Comparison of ENCODE assay signal across 12 cellular contexts in genomic region chrX:134375691-134376090, GRCh38. TPM values are rescaled to one million over a fixed set of nuclear protein-coding genes. Genes with fewer than 3 reads are reported as not detected.
A peak's percentile ranks its signal among the peaks of the same experiment; 100 is the strongest.
DNase-seq lines count a peak whose midpoint lies in the region; ATAC-seq and TF ChIP-seq lines count a peak whose summit lies in the region.
"Had no signal": no experiment of that assay in that cellular context is flagged by ENCODE, and none has a peak within 500 bp of the region (broad histone marks: within the 10 kb centered on the region; RNA-seq: fewer than 3 reads in every experiment).

No MANE protein-coding gene starts in this region.

- H3K4me2 ChIP-seq in OCI-LY7 (ENCODE audit: low read length) = peak overlapping the region; percentile 86

- H3K9me3 ChIP-seq in OCI-LY7 (ENCODE audit: low read length) (no peaks in the 10 kb centered on the region), colonic mucosa (no peaks in the 10 kb centered on the region)

- H3K27ac Mint-ChIP-seq in natural killer cell (peak overlapping the region in 1 of 2 donors; percentile 96), chondrocyte (ENCODE audit: unreplicated experiment) (peak overlapping the region; percentile 96), type B pancreatic cell (no peak overlapping the region)
- no peak overlapping the region for H3K27ac Mint-ChIP-seq in natural killer cell treated with Interleukin-12 subunit alpha and Interleukin-12 subunit beta and Interleukin-15 and Interleukin-18, amount 100 ng/mL, for 72 hours

- H3K4me3 ChIP-seq in OCI-LY7 (ENCODE audit: low read depth, low read length, poor library complexity, severe bottlenecking) = peak overlapping the region; percentile 96
- no peak overlapping the region for H3K4me3 ChIP-seq in colonic mucosa
- H3K4me3 ChIP-seq: skin epidermis had no signal

- no peak for DNase-seq in natural killer cell
- DNase-seq in natural killer cell treated with Interleukin-12 subunit alpha and Interleukin-12 subunit beta and Interleukin-15 and Interleukin-18, amount 100 ng/mL, for 72 hours (ENCODE audit: low spot score) = no peak
- DNase-seq in OCI-LY7 (ENCODE audit: low spot score) = no peak
- no peak for DNase-seq in chondrocyte (ENCODE audit: low spot score)
- DNase-seq in type B pancreatic cell (ENCODE audit: extremely low spot score, unreplicated experiment) = no peak
- no peak for DNase-seq in colonic mucosa
- DNase-seq: activated CD4-positive, alpha-beta T cell treated with anti-CD3 and anti-CD28 coated beads, Interleukin-2, amount 50 U/mL, for 48 hours; NCI-H1417 treated with DMSO at 0.1 percent for 48 hours; NCI-H526 had no signal

- H3K9me3 Mint-ChIP-seq in natural killer cell (no peaks in the 10 kb centered on the region), chondrocyte (ENCODE audit: low read depth) (no peaks in the 10 kb centered on the region), type B pancreatic cell (peaks cover 4% of the 10 kb centered on the region)
- H3K9me3 Mint-ChIP-seq in natural killer cell treated with Interleukin-12 subunit alpha and Interleukin-12 subunit beta and Interleukin-15 and Interleukin-18, amount 100 ng/mL, for 72 hours = no peaks in the 10 kb centered on the region

- H3K79me2 ChIP-seq in OCI-LY7 (ENCODE audit: insufficient read depth, low read depth, low read length) = peaks cover 63% of the 10 kb centered on the region

- no peak for TF ChIP-seq CTCF in natural killer cell (IDR thresholded peaks at IDR 0.05)
- no peak for TF ChIP-seq CTCF in OCI-LY7 (conservative IDR thresholded peaks at IDR 0.05; ENCODE audit: low read length)
- TF ChIP-seq CTCF in chondrocyte (IDR thresholded peaks at IDR 0.05) = no peak
- TF ChIP-seq CTCF in type B pancreatic cell (conservative IDR thresholded peaks at IDR 0.05) = no peak
- TF ChIP-seq CTCF in colonic mucosa (IDR thresholded peaks at IDR 0.05) = no peak

- H3K4me3 Mint-ChIP-seq in natural killer cell (peak overlapping the region; percentile 35), chondrocyte (ENCODE audit: unreplicated experiment) (peak overlapping the region; percentile 93), type B pancreatic cell (peak overlapping the region; percentile 88)
- H3K4me3 Mint-ChIP-seq in natural killer cell treated with Interleukin-12 subunit alpha and Interleukin-12 subunit beta and Interleukin-15 and Interleukin-18, amount 100 ng/mL, for 72 hours = no peak overlapping the region

- H3K4me1 ChIP-seq in OCI-LY7 (ENCODE audit: insufficient read depth, low read length, poor library complexity, severe bottlenecking) (peaks cover 13% of the 10 kb centered on the region), colonic mucosa (no peaks in the 10 kb centered on the region)

- H3K27me3 ChIP-seq in colonic mucosa = no peaks in the 10 kb centered on the region

- BruUV-seq in OCI-LY7 (replicated peaks; lab: Mats Ljungman, UMichigan) = no TSS peak

- POLR2A ChIA-PET in OCI-LY7 (lab: Charles Lee) = interaction anchor here (1.0 to 5.1 kb wide), 3 partner anchors 13 to 195 kb away, joined by 3 to 30 read pairs (median 11); no protein-coding TSS in a partner anchor

- CTCF ChIA-PET in OCI-LY7 (lab: Charles Lee; ENCODE audit: unreplicated experiment) = no interaction called here

- peak overlapping the region; percentile 94 for H3K27ac ChIP-seq in OCI-LY7 (ENCODE audit: low read depth, low read length, poor library complexity, severe bottlenecking)
- no peak overlapping the region for H3K27ac ChIP-seq in colonic mucosa
- H3K27ac ChIP-seq: skin epidermis had no signal

- no peaks in the 10 kb centered on the region for H3K9me2 ChIP-seq in OCI-LY7 (ENCODE audit: insufficient read depth, low read length)

- H4K20me1 ChIP-seq in OCI-LY7 (ENCODE audit: insufficient read depth, low read length) = peaks cover 11% of the 10 kb centered on the region

- H2AFZ ChIP-seq in OCI-LY7 (ENCODE audit: low read length) = no peak overlapping the region

- H3K36me3 Mint-ChIP-seq in natural killer cell = no peaks in the 10 kb centered on the region
- H3K36me3 Mint-ChIP-seq in natural killer cell treated with Interleukin-12 subunit alpha and Interleukin-12 subunit beta and Interleukin-15 and Interleukin-18, amount 100 ng/mL, for 72 hours = peaks cover 10% of the 10 kb centered on the region
- H3K36me3 Mint-ChIP-seq in chondrocyte (ENCODE audit: low read depth) = no peaks in the 10 kb centered on the region
- peaks cover 9% of the 10 kb centered on the region for H3K36me3 Mint-ChIP-seq in type B pancreatic cell

- H3K4me1 Mint-ChIP-seq in natural killer cell (peaks cover 23 to 26% of the 10 kb centered on the region in 2 donors), chondrocyte (ENCODE audit: low read depth) (peaks cover 24% of the 10 kb centered on the region), type B pancreatic cell (ENCODE audit: unreplicated experiment) (no peaks in the 10 kb centered on the region)
- peaks cover 11 to 18% of the 10 kb centered on the region in 2 donors for H3K4me1 Mint-ChIP-seq in natural killer cell treated with Interleukin-12 subunit alpha and Interleukin-12 subunit beta and Interleukin-15 and Interleukin-18, amount 100 ng/mL, for 72 hours (ENCODE audit: low read depth in 2 of 2)

- ATAC-seq in natural killer cell (no peak), GM21737 (IDR thresholded peaks at IDR 0.05; ENCODE audit: unreplicated experiment) (no peak), GM18909 (IDR thresholded peaks at IDR 0.05; ENCODE audit: poor library complexity, unreplicated experiment) (no peak)
- ATAC-seq in natural killer cell treated with Interleukin-12 subunit alpha and Interleukin-12 subunit beta and Interleukin-15 and Interleukin-18, amount 100 ng/mL, for 72 hours = no peak

- no peak overlapping the region for H3K9ac ChIP-seq in colonic mucosa (ENCODE audit: low read depth in 2 of 2, low read length in 2 of 2)

- H3K36me3 ChIP-seq in OCI-LY7 (ENCODE audit: insufficient read depth, low read length) (peaks cover 28% of the 10 kb centered on the region), colonic mucosa (no peaks in the 10 kb centered on the region)

- intact Hi-C loops in natural killer cell (cut with micrococcal nuclease) = no loop called here
- intact Hi-C loops in OCI-LY7 (cut with micrococcal nuclease; ENCODE audit: unreplicated experiment) = no loop called here
- intact Hi-C loops in colonic mucosa (cut with DNase I) = no loop called here

- H3K27me3 Mint-ChIP-seq in natural killer cell (ENCODE audit: low read depth in 2 of 2) = peaks cover 0 to 8% of the 10 kb centered on the region in 2 donors
- peaks cover 0 to 6% of the 10 kb centered on the region in 2 donors for H3K27me3 Mint-ChIP-seq in natural killer cell treated with Interleukin-12 subunit alpha and Interleukin-12 subunit beta and Interleukin-15 and Interleukin-18, amount 100 ng/mL, for 72 hours
- no peaks in the 10 kb centered on the region for H3K27me3 Mint-ChIP-seq in chondrocyte (ENCODE audit: low read depth)
- H3K27me3 Mint-ChIP-seq in type B pancreatic cell = no peaks in the 10 kb centered on the region

RNA-seq across cellular contexts. Expression of gene PHF6, which starts 2.6 kb away (rescaled TPM):
- 10 to 100 TPM; 16.0 to 21.4 (median 18.7) TPM for total RNA-seq in natural killer cell
- total RNA-seq in natural killer cell treated with Interleukin-12 subunit alpha and Interleukin-12 subunit beta and Interleukin-15 and Interleukin-18, amount 100 ng/mL, for 72 hours = 10 to 100 TPM; 26.7 to 27.8 TPM
- 24.6 and 28.2 TPM in 2 replicates for total RNA-seq in OCI-LY7 (2014; rRNA removed; shearing (Covaris generic))
- total RNA-seq in OCI-LY7 (2022) = 50.9 and 52.8 TPM in 2 replicates
- 25.5 to 34.7 TPM (median 27.7 TPM) in 3 replicates for total RNA-seq in chondrocyte
- total RNA-seq in type B pancreatic cell (ENCODE audit: low replicate concordance) = 30.7 and 72.7 TPM in 2 replicates
- total RNA-seq in colonic mucosa = 10 to 100 TPM; 18.6 to 23.1 TPM
